In the genomic region with DNA sequence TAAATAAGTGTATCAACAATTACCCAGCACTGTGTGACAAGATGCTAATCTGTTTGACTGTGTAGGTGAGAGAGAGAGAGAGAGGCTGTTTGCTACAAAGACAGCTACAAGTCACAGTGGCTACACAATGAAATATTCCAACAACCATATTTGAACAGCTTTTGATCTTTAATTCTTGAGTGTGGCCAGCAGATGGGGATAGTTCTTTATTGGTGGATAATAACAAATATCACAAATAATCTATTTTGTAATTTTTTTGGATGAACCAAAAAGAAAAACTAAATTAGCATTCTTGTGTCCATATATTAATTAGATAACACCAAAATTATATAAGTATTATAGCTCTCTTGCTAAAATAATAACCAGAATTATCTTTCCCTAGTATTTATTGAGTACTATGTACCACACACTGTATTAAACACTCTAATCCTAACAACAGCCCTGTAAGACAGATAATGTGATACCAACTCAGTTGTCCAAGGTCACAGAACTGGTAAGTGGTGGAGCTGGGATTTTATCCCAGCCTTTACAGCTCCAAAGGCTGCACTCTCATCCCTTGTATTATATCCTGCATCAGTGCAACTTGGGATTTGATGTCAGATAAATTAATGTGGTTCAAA, we compare ENCODE assay signal across 9 cellular contexts.
DNase-seq lines count a peak whose midpoint lies in the region; ATAC-seq, FAIRE-seq and TF ChIP-seq lines count a peak whose summit lies in the region.
"Had no signal": no experiment of that assay in that cellular context is flagged by ENCODE, and none has a peak within 500 bp of the region (broad histone marks: within the 10 kb centered on the region; RNA-seq: fewer than 3 reads in every experiment).

No MANE protein-coding gene starts in this region.

- H3K36me3 Mint-ChIP-seq in activated CD4-positive, alpha-beta T cell treated with anti-CD3 and anti-CD28 coated beads, Interleukin-2, amount 10 ng/mL, durations not matched to agents 7 days and 5 days (ENCODE audit: low read depth): no peaks in the 10 kb centered on the region

- no peak overlapping the region for H3K4me3 ChIP-seq in gastroesophageal sphincter

- H3K27ac ChIP-seq in gastroesophageal sphincter: no peak overlapping the region

- H3K27me3 ChIP-seq in gastroesophageal sphincter: no peaks in the 10 kb centered on the region

- no peaks in the 10 kb centered on the region for H3K9me3 ChIP-seq in gastroesophageal sphincter

- no peak for TF ChIP-seq EP300 in gastroesophageal sphincter (IDR thresholded peaks at IDR 0.05)

- no peaks in the 10 kb centered on the region for H3K4me1 Mint-ChIP-seq in activated CD4-positive, alpha-beta T cell treated with anti-CD3 and anti-CD28 coated beads, Interleukin-2, amount 10 ng/mL, durations not matched to agents 7 days and 5 days
- H3K4me1 Mint-ChIP-seq: central memory CD8-positive, alpha-beta T cell had no signal

- no peak overlapping the region for H3K4me3 Mint-ChIP-seq in activated CD4-positive, alpha-beta T cell treated with anti-CD3 and anti-CD28 coated beads, Interleukin-2, amount 10 ng/mL, durations not matched to agents 7 days and 5 days
- H3K4me3 Mint-ChIP-seq: central memory CD8-positive, alpha-beta T cell had no signal

- CTCF ChIA-PET in activated CD4-positive, alpha-beta T cell treated with anti-CD3 and anti-CD28 coated beads, Interleukin-2, amount 10 ng/mL, durations not matched to agents 7 days and 5 days (lab: Charles Lee): interaction anchor here (1.1 kb wide), 2 partner anchors 21 to 134 kb away, joined by 4 read pairs; no protein-coding TSS in a partner anchor

- ATAC-seq in gastroesophageal sphincter (no peak), GM21360 (IDR thresholded peaks at IDR 0.05; ENCODE audit: unreplicated experiment) (no peak)

- no peak overlapping the region for H3K27ac Mint-ChIP-seq in activated CD4-positive, alpha-beta T cell treated with anti-CD3 and anti-CD28 coated beads, Interleukin-2, amount 10 ng/mL, durations not matched to agents 7 days and 5 days

- peak; percentile 4 for TF ChIP-seq CTCF in GM20000 (IDR thresholded peaks at IDR 0.05; ENCODE audit: extremely low read depth, missing control alignments)
- peak in 3 of 4 experiments; percentile 38 to 44 (median 44) for TF ChIP-seq CTCF in gastroesophageal sphincter (IDR thresholded peaks at IDR 0.05)

- no peaks in the 10 kb centered on the region for H3K4me1 ChIP-seq in gastroesophageal sphincter

- H3K9me3 Mint-ChIP-seq in activated CD4-positive, alpha-beta T cell treated with anti-CD3 and anti-CD28 coated beads, Interleukin-2, amount 10 ng/mL, durations not matched to agents 7 days and 5 days: no peaks in the 10 kb centered on the region
- H3K9me3 Mint-ChIP-seq: central memory CD8-positive, alpha-beta T cell had no signal

- FAIRE-seq in RCC 7860 (lab: Jason Lieb, UNC) (peak; percentile 77), urothelium cell line (lab: Jason Lieb, UNC) (no peak)

- TF ChIP-seq POLR2A in gastroesophageal sphincter (IDR thresholded peaks at IDR 0.05): no peak

- POLR2A ChIA-PET in activated CD4-positive, alpha-beta T cell treated with anti-CD3 and anti-CD28 coated beads, Interleukin-2, amount 10 ng/mL, durations not matched to agents 7 days and 5 days (lab: Charles Lee): no interaction called here

- peak; percentile 26 for DNase-seq in AG08396 (ENCODE audit: low spot score)
- DNase-seq in GM20000 (ENCODE audit: low spot score): no peak
- peak; percentile 29 for DNase-seq in RCC 7860 (ENCODE audit: low spot score)
- DNase-seq in urothelium cell line (ENCODE audit: low spot score): no peak
- DNase-seq in stimulated activated CD4-positive, alpha-beta T cell treated with anti-CD3 and anti-CD28 coated beads, Interleukin-15, amount 100 ng/mL, for 24 hours: no peak
- DNase-seq in activated CD4-positive, alpha-beta T cell treated with anti-CD3 and anti-CD28 coated beads, Interleukin-2, amount 10 ng/mL, durations not matched to agents 7 days and 5 days: no peak

- H3K36me3 ChIP-seq in gastroesophageal sphincter: no peaks in the 10 kb centered on the region

- H3K27me3 Mint-ChIP-seq in activated CD4-positive, alpha-beta T cell treated with anti-CD3 and anti-CD28 coated beads, Interleukin-2, amount 10 ng/mL, durations not matched to agents 7 days and 5 days: peaks cover 5% of the 10 kb centered on the region

Comparison
In these comparisons a context has a peak if more than half of its experiments do, and no peak if none do; other contexts are left out.
1. DNase-seq: peak in AG08396 (single experiment) and RCC 7860 (single experiment); none in GM20000 (single experiment), urothelium cell line (single experiment), stimulated activated CD4-positive, alpha-beta T cell treated with anti-CD3 and anti-CD28 coated beads, Interleukin-15, amount 100 ng/mL, for 24 hours (single experiment) and activated CD4-positive, alpha-beta T cell treated with anti-CD3 and anti-CD28 coated beads, Interleukin-2, amount 10 ng/mL, durations not matched to agents 7 days and 5 days (single experiment).